In genomic region chrX:2424317-2424716, GRCh38 we compare ENCODE assay signal across 1 cellular context.
TF ChIP-seq lines count a peak whose summit lies in the region.

No MANE protein-coding gene starts in this region.

TF ChIP-seq in GM23338, 12 proteins besides CTCF, POLR2A, EP300 and RAD21 (continued from another document):
- TF ChIP-seq ZNF462 (CRISPR knock-in tag; IDR thresholded peaks at IDR 0.05), result no peak
- no peak for TF ChIP-seq EZH2 (IDR thresholded peaks at IDR 0.05; ENCODE audit: low read depth, unreplicated experiment)
- TF ChIP-seq JUNB (IDR thresholded peaks at IDR 0.05; ENCODE audit: unreplicated experiment), result no peak
- no peak for TF ChIP-seq STAT1 (IDR thresholded peaks at IDR 0.05; ENCODE audit: unreplicated experiment)
- no peak for TF ChIP-seq ETS1 (IDR thresholded peaks at IDR 0.05)
- TF ChIP-seq CREB1 (CRISPR knock-in tag; IDR thresholded peaks at IDR 0.05; ENCODE audit: low read depth), result no peak
- TF ChIP-seq ZNF114 (CRISPR knock-in tag; IDR thresholded peaks at IDR 0.05), result no peak
- no peak for TF ChIP-seq REST (IDR thresholded peaks at IDR 0.05; ENCODE audit: unreplicated experiment)
